Comparison of ENCODE assay signal across 21 cellular contexts in the genomic region with DNA sequence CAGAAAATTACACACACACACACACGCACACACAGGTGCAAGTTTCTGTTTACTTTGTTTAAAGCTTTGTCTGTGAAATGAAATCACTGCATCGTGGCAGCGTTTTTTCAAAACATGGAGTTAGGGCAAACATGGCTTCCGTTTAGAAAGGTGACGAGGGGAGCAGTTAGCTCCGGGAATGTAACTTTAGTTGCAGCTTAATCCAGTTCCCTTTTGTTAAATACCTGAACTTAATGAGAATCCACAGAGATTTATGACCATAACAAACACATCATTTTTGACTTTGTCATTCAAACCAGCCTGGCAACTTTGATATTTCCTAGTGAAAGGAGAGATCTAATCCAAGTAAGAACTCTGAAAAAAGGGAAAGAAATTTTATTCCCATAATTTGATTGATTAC. TPM values are rescaled to one million over a fixed set of nuclear protein-coding genes. Genes with fewer than 3 reads are reported as not detected.
DNase-seq lines count a peak whose midpoint lies in the region; ATAC-seq, FAIRE-seq and TF ChIP-seq lines count a peak whose summit lies in the region.
"Had no signal": no experiment of that assay in that cellular context is flagged by ENCODE, and none has a peak within 500 bp of the region (broad histone marks: within the 10 kb centered on the region; RNA-seq: fewer than 3 reads in every experiment).

No MANE protein-coding gene starts in this region.

- no peak for FAIRE-seq in GM19239 (lab: Jason Lieb, UNC)

- H3K36me3 ChIP-seq in RWPE2 (ENCODE audit: low read depth) (0 out of 2 replicates have a peak, but pooled peaks cover 3% of the 10 kb centered on the region), skeletal muscle satellite cell (ENCODE audit: insufficient read depth, low read length) (no peaks in the 10 kb centered on the region)
- H3K36me3 ChIP-seq: heart left ventricle, ovary, tibial nerve had no signal

- no peak overlapping the region for H3K4me2 ChIP-seq in skeletal muscle satellite cell (ENCODE audit: low read length)

- POLR2A ChIA-PET in HEK293T (lab: Yijun Ruan, JAX) = interaction anchor here (1.5 kb wide), 1 partner anchor 27 kb away, joined by 4 read pairs; no protein-coding TSS in a partner anchor

- intact Hi-C loops in right cardiac atrium (cut with DNase I) = loop anchor here in 3 of 4 donors (5.0 to 10.0 kb wide), 3 partner anchors 245 to 1335 kb away; no protein-coding TSS in a partner anchor

- CTCF ChIA-PET in HEK293T (lab: Yijun Ruan, JAX) = no interaction called here

- H3K27ac ChIP-seq in RWPE2 (ENCODE audit: poor library complexity, severe bottlenecking) (peak overlapping the region; percentile 80), right cardiac atrium (ENCODE audit: low read length) (no peak overlapping the region)
- H3K27ac ChIP-seq: heart left ventricle, ovary, tibial nerve had no signal

- no peak for TF ChIP-seq CTCF in RWPE2 (IDR thresholded peaks at IDR 0.05; ENCODE audit: poor library complexity, severe bottlenecking)

- DNase-seq in HEK293T (ENCODE audit: extremely low spot score) (no peak), RWPE2 (ENCODE audit: low spot score) (no peak), left kidney (ENCODE audit: low read depth, low spot score) (peak; percentile 75), GM19239 (ENCODE audit: insufficient read length, low spot score) (no peak), DMS79 (lab: John Stamatoyannopoulos, UW) (no peak), right cardiac atrium (no peak)
- DNase-seq: activated CD4-positive, alpha-beta memory T cell treated with anti-CD3 and anti-CD28 coated beads, Interleukin-2, amount 10 ng/mL, durations not matched to agents 7 days and 5 days; activated naive CD8-positive, alpha-beta T cell treated with anti-CD3 and anti-CD28 coated beads for 36 hours; CD4-positive, alpha-beta memory T cell; cerebellar nuclear complex; heart left ventricle; naive B cell; NCI-H1105; NCI-H2029 treated with DMSO at 0.1 percent for 48 hours; NCI-H226; NCI-H748 treated with DMSO at 0.1 percent for 48 hours; ovary; SIG-M5; stimulated activated CD8-positive, alpha-beta memory T cell treated with anti-CD3 and anti-CD28 coated beads, Interleukin-4, amount 100 ng/mL, for 48 hours had no signal

- peaks cover 18% of the 10 kb centered on the region for H3K4me1 ChIP-seq in RWPE2 (ENCODE audit: insufficient read depth, poor library complexity, severe bottlenecking)
- H3K4me1 ChIP-seq in skeletal muscle satellite cell (ENCODE audit: control insufficient read depth, insufficient read depth, low read length) = peaks cover 72% of the 10 kb centered on the region
- H3K4me1 ChIP-seq in right cardiac atrium (ENCODE audit: control insufficient read depth, insufficient read depth, low read length) = peaks cover 1% of the 10 kb centered on the region
- H3K4me1 ChIP-seq: tibial nerve had no signal

- H3K27me3 ChIP-seq in RWPE2 (ENCODE audit: insufficient read depth, poor library complexity, severe bottlenecking) (no peaks in the 10 kb centered on the region), skeletal muscle satellite cell (ENCODE audit: control insufficient read depth, insufficient read depth, low read length) (no peaks in the 10 kb centered on the region), right cardiac atrium (ENCODE audit: control insufficient read depth, insufficient read depth) (no peaks in the 10 kb centered on the region)
- H3K27me3 ChIP-seq: ovary, tibial nerve had no signal

- ATAC-seq in RWPE2 (ENCODE audit: low read depth) (no peak), right cardiac atrium (no peak)
- ATAC-seq: heart left ventricle had no signal

- H3K9ac ChIP-seq in skeletal muscle satellite cell (ENCODE audit: low read depth, low read length) = peak overlapping the region; percentile 27

- 73% methylated on average over 6 of the region's 6 CpGs for WGBS in right cardiac atrium

- H3K9me3 ChIP-seq in RWPE2 (ENCODE audit: severe bottlenecking) = no peaks in the 10 kb centered on the region
- H3K9me3 ChIP-seq in skeletal muscle satellite cell (replicated peaks; ENCODE audit: low read length) = no peaks in the 10 kb centered on the region
- H3K9me3 ChIP-seq in right cardiac atrium (ENCODE audit: control insufficient read depth, low read length) = no peaks in the 10 kb centered on the region
- H3K9me3 ChIP-seq: heart left ventricle, ovary, tibial nerve had no signal

- H3K4me3 ChIP-seq in RWPE2 (ENCODE audit: severe bottlenecking) (no peak overlapping the region), skeletal muscle satellite cell (ENCODE audit: low read length) (no peak overlapping the region), right cardiac atrium (ENCODE audit: low read length) (no peak overlapping the region)
- H3K4me3 ChIP-seq: heart left ventricle, ovary, tibial nerve had no signal

TF ChIP-seq in HEK293T, 16 proteins besides CTCF, POLR2A, EP300 and RAD21:
- TF ChIP-seq PKNOX1 (IDR thresholded peaks at IDR 0.05) (peak; percentile 18; the same call in 1 of the 2 replicates), CTBP1 (IDR thresholded peaks at IDR 0.05; ENCODE audit: borderline replicate concordance) (no peak), BHLHE40 (IDR thresholded peaks at IDR 0.05; ENCODE audit: borderline replicate concordance) (no peak)

RNA-seq across cellular contexts. Expression of gene HS3ST3A1, which starts 12.1 kb away (rescaled TPM):
- total RNA-seq in skeletal muscle satellite cell (2012; rRNA removed) = 26.9 and 39.3 TPM in 2 replicates
- total RNA-seq in right cardiac atrium = 10 to 100 TPM in 1 of 4 donors, 1 to 10 TPM in 3; 4.7 to 21.1 (median 6.1) TPM
- polyA plus RNA-seq in right cardiac atrium = 2.2 TPM
